Comparison of ENCODE assay signal across 1 cellular context in the genomic region with DNA sequence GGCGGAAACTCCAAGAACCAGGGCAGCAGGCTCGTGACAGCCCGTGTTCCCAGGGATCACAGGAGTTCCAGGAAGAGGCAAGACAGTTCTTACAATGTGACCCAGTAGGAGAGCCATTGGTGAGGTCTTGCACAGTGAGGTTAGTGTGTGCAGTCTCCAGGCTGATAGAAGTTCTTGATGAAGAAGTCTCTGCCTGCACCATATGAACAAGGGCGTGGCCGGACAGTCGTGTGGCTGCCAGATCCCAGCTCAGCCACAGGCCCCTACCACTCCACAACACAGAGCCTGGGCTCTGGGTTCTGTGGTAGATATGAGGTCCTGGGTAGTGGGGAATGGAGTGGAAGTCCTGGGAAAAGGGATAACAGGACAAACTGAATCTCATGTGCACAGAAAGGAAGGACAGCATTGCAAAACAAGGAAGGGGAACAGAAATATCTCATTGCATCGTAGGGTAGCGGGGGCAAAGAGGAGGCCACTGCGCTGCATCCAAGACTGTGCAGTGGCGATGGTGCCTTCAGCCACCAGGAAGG.
TF ChIP-seq lines count a peak whose summit lies in the region.

No MANE protein-coding gene starts in this region.

TF ChIP-seq in HepG2, 621 proteins besides CTCF, POLR2A, EP300 and RAD21 (continued from another document and continues in another):
- TF ChIP-seq, protein P1, sequence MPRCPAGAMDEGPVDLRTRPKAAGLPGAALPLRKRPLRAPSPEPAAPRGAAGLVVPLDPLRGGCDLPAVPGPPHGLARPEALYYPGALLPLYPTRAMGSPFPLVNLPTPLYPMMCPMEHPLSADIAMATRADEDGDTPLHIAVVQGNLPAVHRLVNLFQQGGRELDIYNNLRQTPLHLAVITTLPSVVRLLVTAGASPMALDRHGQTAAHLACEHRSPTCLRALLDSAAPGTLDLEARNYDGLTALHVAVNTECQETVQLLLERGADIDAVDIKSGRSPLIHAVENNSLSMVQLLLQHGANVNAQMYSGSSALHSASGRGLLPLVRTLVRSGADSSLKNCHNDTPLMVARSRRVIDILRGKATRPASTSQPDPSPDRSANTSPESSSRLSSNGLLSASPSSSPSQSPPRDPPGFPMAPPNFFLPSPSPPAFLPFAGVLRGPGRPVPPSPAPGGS (CRISPR knock-in tag; IDR thresholded peaks at IDR 0.05) = no peak
- no peak for TF ChIP-seq GATAD1 (CRISPR knock-in tag; IDR thresholded peaks at IDR 0.05)
- TF ChIP-seq, protein P2, sequence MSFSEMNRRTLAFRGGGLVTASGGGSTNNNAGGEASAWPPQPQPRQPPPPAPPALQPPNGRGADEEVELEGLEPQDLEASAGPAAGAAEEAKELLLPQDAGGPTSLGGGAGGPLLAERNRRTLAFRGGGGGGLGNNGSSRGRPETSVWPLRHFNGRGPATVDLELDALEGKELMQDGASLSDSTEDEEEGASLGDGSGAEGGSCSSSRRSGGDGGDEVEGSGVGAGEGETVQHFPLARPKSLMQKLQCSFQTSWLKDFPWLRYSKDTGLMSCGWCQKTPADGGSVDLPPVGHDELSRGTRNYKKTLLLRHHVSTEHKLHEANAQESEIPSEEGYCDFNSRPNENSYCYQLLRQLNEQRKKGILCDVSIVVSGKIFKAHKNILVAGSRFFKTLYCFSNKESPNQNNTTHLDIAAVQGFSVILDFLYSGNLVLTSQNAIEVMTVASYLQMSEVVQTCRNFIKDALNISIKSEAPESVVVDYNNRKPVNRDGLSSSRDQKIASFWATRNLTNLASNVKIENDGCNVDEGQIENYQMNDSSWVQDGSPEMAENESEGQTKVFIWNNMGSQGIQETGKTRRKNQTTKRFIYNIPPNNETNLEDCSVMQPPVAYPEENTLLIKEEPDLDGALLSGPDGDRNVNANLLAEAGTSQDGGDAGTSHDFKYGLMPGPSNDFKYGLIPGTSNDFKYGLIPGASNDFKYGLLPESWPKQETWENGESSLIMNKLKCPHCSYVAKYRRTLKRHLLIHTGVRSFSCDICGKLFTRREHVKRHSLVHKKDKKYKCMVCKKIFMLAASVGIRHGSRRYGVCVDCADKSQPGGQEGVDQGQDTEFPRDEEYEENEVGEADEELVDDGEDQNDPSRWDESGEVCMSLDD (CRISPR knock-in tag; IDR thresholded peaks at IDR 0.05; ENCODE audit: borderline replicate concordance) = no peak
- TF ChIP-seq, protein P3, sequence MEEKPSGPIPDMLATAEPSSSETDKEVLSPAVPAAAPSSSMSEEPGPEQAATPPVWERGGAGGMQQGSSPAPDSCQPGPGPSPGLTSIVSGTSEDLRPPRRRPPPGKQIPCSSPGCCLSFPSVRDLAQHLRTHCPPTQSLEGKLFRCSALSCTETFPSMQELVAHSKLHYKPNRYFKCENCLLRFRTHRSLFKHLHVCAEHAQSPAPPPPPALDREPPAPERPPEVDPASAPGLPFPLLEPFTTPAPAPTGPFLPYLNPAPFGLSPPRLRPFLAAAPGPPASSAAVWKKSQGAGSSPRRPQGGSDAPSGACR (CRISPR knock-in tag; IDR thresholded peaks at IDR 0.05) = no peak
- TF ChIP-seq ZNF766 (CRISPR knock-in tag; IDR thresholded peaks at IDR 0.05; ENCODE audit: borderline replicate concordance) = no peak
- no peak for TF ChIP-seq NONO (IDR thresholded peaks at IDR 0.05)
- TF ChIP-seq NONO (CRISPR knock-in tag; conservative IDR thresholded peaks at IDR 0.05) = 0 out of 2 replicates have a peak, but pooled peaks have one; percentile 8
- no peak for TF ChIP-seq ZC3H4 (CRISPR knock-in tag; IDR thresholded peaks at IDR 0.05; ENCODE audit: borderline replicate concordance)
- peak; percentile 67; the same call in 1 of the 2 replicates for TF ChIP-seq ZFYVE20 (CRISPR knock-in tag; IDR thresholded peaks at IDR 0.05; ENCODE audit: borderline replicate concordance, low read depth)
- no peak for TF ChIP-seq DMAP1 (CRISPR knock-in tag; IDR thresholded peaks at IDR 0.05)
- TF ChIP-seq, protein P4, sequence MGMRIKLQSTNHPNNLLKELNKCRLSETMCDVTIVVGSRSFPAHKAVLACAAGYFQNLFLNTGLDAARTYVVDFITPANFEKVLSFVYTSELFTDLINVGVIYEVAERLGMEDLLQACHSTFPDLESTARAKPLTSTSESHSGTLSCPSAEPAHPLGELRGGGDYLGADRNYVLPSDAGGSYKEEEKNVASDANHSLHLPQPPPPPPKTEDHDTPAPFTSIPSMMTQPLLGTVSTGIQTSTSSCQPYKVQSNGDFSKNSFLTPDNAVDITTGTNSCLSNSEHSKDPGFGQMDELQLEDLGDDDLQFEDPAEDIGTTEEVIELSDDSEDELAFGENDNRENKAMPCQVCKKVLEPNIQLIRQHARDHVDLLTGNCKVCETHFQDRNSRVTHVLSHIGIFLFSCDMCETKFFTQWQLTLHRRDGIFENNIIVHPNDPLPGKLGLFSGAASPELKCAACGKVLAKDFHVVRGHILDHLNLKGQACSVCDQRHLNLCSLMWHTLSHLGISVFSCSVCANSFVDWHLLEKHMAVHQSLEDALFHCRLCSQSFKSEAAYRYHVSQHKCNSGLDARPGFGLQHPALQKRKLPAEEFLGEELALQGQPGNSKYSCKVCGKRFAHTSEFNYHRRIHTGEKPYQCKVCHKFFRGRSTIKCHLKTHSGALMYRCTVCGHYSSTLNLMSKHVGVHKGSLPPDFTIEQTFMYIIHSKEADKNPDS (CRISPR knock-in tag; IDR thresholded peaks at IDR 0.05) = no peak
- TF ChIP-seq REPIN1 (CRISPR knock-in tag; IDR thresholded peaks at IDR 0.05; ENCODE audit: borderline replicate concordance, low read depth) = no peak
- no peak for TF ChIP-seq NFIC (IDR thresholded peaks at IDR 0.05; ENCODE audit: low read length)
- TF ChIP-seq ZNF83 (CRISPR knock-in tag; IDR thresholded peaks at IDR 0.05; ENCODE audit: borderline replicate concordance) = no peak
- TF ChIP-seq SATB2 (CRISPR knock-in tag; IDR thresholded peaks at IDR 0.05) = no peak
- TF ChIP-seq ZNF792 (CRISPR knock-in tag; IDR thresholded peaks at IDR 0.05) = no peak
- TF ChIP-seq, protein P5, sequence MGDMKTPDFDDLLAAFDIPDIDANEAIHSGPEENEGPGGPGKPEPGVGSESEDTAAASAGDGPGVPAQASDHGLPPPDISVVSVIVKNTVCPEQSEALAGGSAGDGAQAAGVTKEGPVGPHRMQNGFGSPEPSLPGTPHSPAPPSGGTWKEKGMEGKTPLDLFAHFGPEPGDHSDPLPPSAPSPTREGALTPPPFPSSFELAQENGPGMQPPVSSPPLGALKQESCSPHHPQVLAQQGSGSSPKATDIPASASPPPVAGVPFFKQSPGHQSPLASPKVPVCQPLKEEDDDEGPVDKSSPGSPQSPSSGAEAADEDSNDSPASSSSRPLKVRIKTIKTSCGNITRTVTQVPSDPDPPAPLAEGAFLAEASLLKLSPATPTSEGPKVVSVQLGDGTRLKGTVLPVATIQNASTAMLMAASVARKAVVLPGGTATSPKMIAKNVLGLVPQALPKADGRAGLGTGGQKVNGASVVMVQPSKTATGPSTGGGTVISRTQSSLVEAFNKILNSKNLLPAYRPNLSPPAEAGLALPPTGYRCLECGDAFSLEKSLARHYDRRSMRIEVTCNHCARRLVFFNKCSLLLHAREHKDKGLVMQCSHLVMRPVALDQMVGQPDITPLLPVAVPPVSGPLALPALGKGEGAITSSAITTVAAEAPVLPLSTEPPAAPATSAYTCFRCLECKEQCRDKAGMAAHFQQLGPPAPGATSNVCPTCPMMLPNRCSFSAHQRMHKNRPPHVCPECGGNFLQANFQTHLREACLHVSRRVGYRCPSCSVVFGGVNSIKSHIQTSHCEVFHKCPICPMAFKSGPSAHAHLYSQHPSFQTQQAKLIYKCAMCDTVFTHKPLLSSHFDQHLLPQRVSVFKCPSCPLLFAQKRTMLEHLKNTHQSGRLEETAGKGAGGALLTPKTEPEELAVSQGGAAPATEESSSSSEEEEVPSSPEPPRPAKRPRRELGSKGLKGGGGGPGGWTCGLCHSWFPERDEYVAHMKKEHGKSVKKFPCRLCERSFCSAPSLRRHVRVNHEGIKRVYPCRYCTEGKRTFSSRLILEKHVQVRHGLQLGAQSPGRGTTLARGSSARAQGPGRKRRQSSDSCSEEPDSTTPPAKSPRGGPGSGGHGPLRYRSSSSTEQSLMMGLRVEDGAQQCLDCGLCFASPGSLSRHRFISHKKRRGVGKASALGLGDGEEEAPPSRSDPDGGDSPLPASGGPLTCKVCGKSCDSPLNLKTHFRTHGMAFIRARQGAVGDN (CRISPR knock-in tag; IDR thresholded peaks at IDR 0.05) = no peak; the same call in 1 of the 2 replicates
- TF ChIP-seq ZNF652 (CRISPR knock-in tag; IDR thresholded peaks at IDR 0.05; ENCODE audit: borderline replicate concordance, low read depth) = no peak
- TF ChIP-seq ZNF225 (CRISPR knock-in tag; IDR thresholded peaks at IDR 0.05) = peak; percentile 10; the same call in 1 of the 2 replicates
- no peak for TF ChIP-seq ZNF816 (CRISPR knock-in tag; IDR thresholded peaks at IDR 0.05; ENCODE audit: borderline replicate concordance)
- TF ChIP-seq AGO2 (optimal IDR thresholded peaks at IDR 0.05; ENCODE audit: low read depth, low read length) = no peak
- no peak for TF ChIP-seq KLF6 (CRISPR knock-in tag; IDR thresholded peaks at IDR 0.05)
- TF ChIP-seq ZNF230 (CRISPR knock-in tag; IDR thresholded peaks at IDR 0.05) = no peak
- no peak for TF ChIP-seq GZF1 (CRISPR knock-in tag; IDR thresholded peaks at IDR 0.05)
- TF ChIP-seq ZC3H13 (CRISPR knock-in tag; IDR thresholded peaks at IDR 0.05) = no peak
- no peak for TF ChIP-seq CBX5 (CRISPR knock-in tag; IDR thresholded peaks at IDR 0.05; ENCODE audit: borderline replicate concordance)
- TF ChIP-seq ZNF335 (CRISPR knock-in tag; IDR thresholded peaks at IDR 0.05) = no peak
- TF ChIP-seq ZNF569 (CRISPR knock-in tag; IDR thresholded peaks at IDR 0.05; ENCODE audit: borderline replicate concordance) = 0 out of 2 replicates have a peak, but pooled peaks have one; percentile 19
- no peak for TF ChIP-seq ZNF660 (CRISPR knock-in tag; IDR thresholded peaks at IDR 0.05; ENCODE audit: borderline replicate concordance, low read depth)
- 0 out of 2 replicates have a peak, but pooled peaks have one; percentile 3 for TF ChIP-seq ZNF644 (CRISPR knock-in tag; IDR thresholded peaks at IDR 0.05; ENCODE audit: low read depth)
- TF ChIP-seq CBX2 (IDR thresholded peaks at IDR 0.05; ENCODE audit: low read depth, low read length) = no peak
- TF ChIP-seq CBX2 (CRISPR knock-in tag; IDR thresholded peaks at IDR 0.05; ENCODE audit: low read depth) = no peak
- TF ChIP-seq MAFG (CRISPR knock-in tag; IDR thresholded peaks at IDR 0.05) = no peak
- no peak for TF ChIP-seq ZNF382 (CRISPR knock-in tag; IDR thresholded peaks at IDR 0.05; ENCODE audit: borderline replicate concordance)
- TF ChIP-seq ZNF331 (CRISPR knock-in tag; IDR thresholded peaks at IDR 0.05) = no peak
- no peak for TF ChIP-seq SP1 (IDR thresholded peaks at IDR 0.05)
- no peak for TF ChIP-seq SP1 (CRISPR knock-in tag; IDR thresholded peaks at IDR 0.05)
- TF ChIP-seq, protein P6, sequence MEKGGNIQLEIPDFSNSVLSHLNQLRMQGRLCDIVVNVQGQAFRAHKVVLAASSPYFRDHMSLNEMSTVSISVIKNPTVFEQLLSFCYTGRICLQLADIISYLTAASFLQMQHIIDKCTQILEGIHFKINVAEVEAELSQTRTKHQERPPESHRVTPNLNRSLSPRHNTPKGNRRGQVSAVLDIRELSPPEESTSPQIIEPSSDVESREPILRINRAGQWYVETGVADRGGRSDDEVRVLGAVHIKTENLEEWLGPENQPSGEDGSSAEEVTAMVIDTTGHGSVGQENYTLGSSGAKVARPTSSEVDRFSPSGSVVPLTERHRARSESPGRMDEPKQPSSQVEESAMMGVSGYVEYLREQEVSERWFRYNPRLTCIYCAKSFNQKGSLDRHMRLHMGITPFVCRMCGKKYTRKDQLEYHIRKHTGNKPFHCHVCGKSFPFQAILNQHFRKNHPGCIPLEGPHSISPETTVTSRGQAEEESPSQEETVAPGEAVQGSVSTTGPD (CRISPR knock-in tag; IDR thresholded peaks at IDR 0.05) = no peak
- no peak for TF ChIP-seq ZNF615 (CRISPR knock-in tag; IDR thresholded peaks at IDR 0.05; ENCODE audit: borderline replicate concordance)
- TF ChIP-seq ZNF670 (CRISPR knock-in tag; IDR thresholded peaks at IDR 0.05; ENCODE audit: borderline replicate concordance) = no peak
- TF ChIP-seq, protein P7, sequence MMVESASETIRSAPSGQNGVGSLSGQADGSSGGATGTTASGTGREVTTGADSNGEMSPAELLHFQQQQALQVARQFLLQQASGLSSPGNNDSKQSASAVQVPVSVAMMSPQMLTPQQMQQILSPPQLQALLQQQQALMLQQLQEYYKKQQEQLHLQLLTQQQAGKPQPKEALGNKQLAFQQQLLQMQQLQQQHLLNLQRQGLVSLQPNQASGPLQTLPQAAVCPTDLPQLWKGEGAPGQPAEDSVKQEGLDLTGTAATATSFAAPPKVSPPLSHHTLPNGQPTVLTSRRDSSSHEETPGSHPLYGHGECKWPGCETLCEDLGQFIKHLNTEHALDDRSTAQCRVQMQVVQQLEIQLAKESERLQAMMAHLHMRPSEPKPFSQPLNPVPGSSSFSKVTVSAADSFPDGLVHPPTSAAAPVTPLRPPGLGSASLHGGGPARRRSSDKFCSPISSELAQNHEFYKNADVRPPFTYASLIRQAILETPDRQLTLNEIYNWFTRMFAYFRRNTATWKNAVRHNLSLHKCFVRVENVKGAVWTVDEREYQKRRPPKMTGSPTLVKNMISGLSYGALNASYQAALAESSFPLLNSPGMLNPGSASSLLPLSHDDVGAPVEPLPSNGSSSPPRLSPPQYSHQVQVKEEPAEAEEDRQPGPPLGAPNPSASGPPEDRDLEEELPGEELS (CRISPR knock-in tag; IDR thresholded peaks at IDR 0.05) = 0 out of 2 replicates have a peak, but pooled peaks have one; percentile 4
- TF ChIP-seq, protein P8, sequence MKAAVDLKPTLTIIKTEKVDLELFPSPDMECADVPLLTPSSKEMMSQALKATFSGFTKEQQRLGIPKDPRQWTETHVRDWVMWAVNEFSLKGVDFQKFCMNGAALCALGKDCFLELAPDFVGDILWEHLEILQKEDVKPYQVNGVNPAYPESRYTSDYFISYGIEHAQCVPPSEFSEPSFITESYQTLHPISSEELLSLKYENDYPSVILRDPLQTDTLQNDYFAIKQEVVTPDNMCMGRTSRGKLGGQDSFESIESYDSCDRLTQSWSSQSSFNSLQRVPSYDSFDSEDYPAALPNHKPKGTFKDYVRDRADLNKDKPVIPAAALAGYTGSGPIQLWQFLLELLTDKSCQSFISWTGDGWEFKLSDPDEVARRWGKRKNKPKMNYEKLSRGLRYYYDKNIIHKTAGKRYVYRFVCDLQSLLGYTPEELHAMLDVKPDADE (CRISPR knock-in tag; IDR thresholded peaks at IDR 0.05) = no peak
- no peak for TF ChIP-seq RBFOX2 (IDR thresholded peaks at IDR 0.05; ENCODE audit: low read depth, low read length)
- no peak for TF ChIP-seq ZNF383 (CRISPR knock-in tag; IDR thresholded peaks at IDR 0.05; ENCODE audit: borderline replicate concordance)
- TF ChIP-seq GLI4 (CRISPR knock-in tag; IDR thresholded peaks at IDR 0.05; ENCODE audit: borderline replicate concordance) = no peak
- TF ChIP-seq ZNF343 (CRISPR knock-in tag; IDR thresholded peaks at IDR 0.05) = no peak
- no peak for TF ChIP-seq ZNF598 (CRISPR knock-in tag; IDR thresholded peaks at IDR 0.05; ENCODE audit: borderline replicate concordance)
- no peak for TF ChIP-seq PAF1 (CRISPR knock-in tag; IDR thresholded peaks at IDR 0.05)
- TF ChIP-seq ZNF773 (CRISPR knock-in tag; IDR thresholded peaks at IDR 0.05; ENCODE audit: borderline replicate concordance) = no peak
- no peak for TF ChIP-seq NKX3-1 (CRISPR knock-in tag; IDR thresholded peaks at IDR 0.05)
